In genomic region chr11:45884596-45885185, GRCh38 we compare ENCODE assay signal across 12 cellular contexts. TPM values are rescaled to one million over a fixed set of nuclear protein-coding genes. Genes with fewer than 3 reads are reported as not detected.
DNase-seq lines count a peak whose midpoint lies in the region; ATAC-seq, FAIRE-seq and TF ChIP-seq lines count a peak whose summit lies in the region.
"Had no signal": no experiment of that assay in that cellular context is flagged by ENCODE, and none has a peak within 500 bp of the region (broad histone marks: within the 10 kb centered on the region; RNA-seq: fewer than 3 reads in every experiment).

No MANE protein-coding gene starts in this region.

- CTCF ChIA-PET in activated CD4-positive, alpha-beta T cell treated with anti-CD3 and anti-CD28 coated beads for 36 hours (lab: Charles Lee): no interaction called here
- CTCF ChIA-PET in H1 (lab: Charles Lee; ENCODE audit: partially characterized antibody): interaction anchor here (1.6 to 5.2 kb wide), 3 partner anchors 9 to 14 kb away, joined by 6 to 41 read pairs (median 8); no protein-coding TSS in a partner anchor

- no peak overlapping the region for H3K18ac ChIP-seq in H1 (ENCODE audit: extremely low read depth, low read length)

- H3K36me3 ChIP-seq in SU-DHL-6 (ENCODE audit: low read length) (no peaks in the 10 kb centered on the region), H1 (ENCODE audit: control insufficient read depth in 2 of 4, insufficient read depth in 4 of 4, low read length in 3 of 4) (no peaks in the 10 kb centered on the region; a peak in 2 of 8 replicates), skeletal muscle satellite cell (ENCODE audit: insufficient read depth, low read length) (peaks cover 11% of the 10 kb centered on the region), adrenal gland (replicated peaks in 1 of 2) (peaks cover 0 to 18% of the 10 kb centered on the region in 2 donors)

- no peak overlapping the region for H2AFZ ChIP-seq in SU-DHL-6 (ENCODE audit: low read depth, low read length, severe bottlenecking)
- no peak overlapping the region for H2AFZ ChIP-seq in H1 (ENCODE audit: low read length)

- H3K79me1 ChIP-seq in H1 (ENCODE audit: low read depth, low read length): no peaks in the 10 kb centered on the region

- 86% methylated on average over 10 of the region's 10 CpGs; no CpG with 5 or more reads in 1 of the 2 experiments for WGBS in H1 (ENCODE audit: extremely low coverage in 1 of 2, insufficient coverage in 1 of 2, insufficient read length in 1 of 2, insufficient replicate concordance in 2 of 2, low coverage in 1 of 2, low lambda C conversion rate in 2 of 2, missing lambda C conversion rate in 1 of 2), 2 experiments
- WGBS in adrenal gland, 4 donors: 86 to 92% (median 89%) methylated on average over 10 of the region's 10 CpGs

- H3K9me3 ChIP-seq in SU-DHL-6 (ENCODE audit: insufficient read depth, low read length): no peaks in the 10 kb centered on the region
- H3K9me3 ChIP-seq in H1 (ENCODE audit: insufficient read depth in 2 of 2, low read depth in 1 of 2, low read length in 1 of 2): no peaks in the 10 kb centered on the region
- no peaks in the 10 kb centered on the region for H3K9me3 ChIP-seq in skeletal muscle satellite cell (replicated peaks; ENCODE audit: low read length)
- no peaks in the 10 kb centered on the region for H3K9me3 ChIP-seq in adrenal gland (replicated peaks in 1 of 3)
- H3K9me3 ChIP-seq: stomach had no signal

- H3K27me3 ChIP-seq in SU-DHL-6 (ENCODE audit: low read length) (no peaks in the 10 kb centered on the region), H1 (replicated peaks in 1 of 4; ENCODE audit: control insufficient read depth in 3 of 4, extremely low read depth in 1 of 4, insufficient read depth in 3 of 4, low read length in 3 of 4) (no peaks in the 10 kb centered on the region; a peak in 2 of 7 replicates), skeletal muscle satellite cell (ENCODE audit: control insufficient read depth, insufficient read depth, low read length) (peaks cover 25% of the 10 kb centered on the region), adrenal gland (no peaks in the 10 kb centered on the region)

- no peak overlapping the region for H3K14ac ChIP-seq in H1 (ENCODE audit: insufficient read length)

- TF ChIP-seq POLR2A in H1 (IDR thresholded peaks at IDR 0.05; ENCODE audit: control extremely low read depth in 1 of 2, low read depth in 2 of 2, low read length in 2 of 2): no peak
- TF ChIP-seq POLR2A in adrenal gland (IDR thresholded peaks at IDR 0.05): no peak
- TF ChIP-seq POLR2A in GM12891 (IDR thresholded peaks at IDR 0.05; ENCODE audit: low read depth, low read length): no peak; the same call in 1 of the 2 replicates

- H3K4me1 ChIP-seq in H1 (replicated peaks in 1 of 4; ENCODE audit: control insufficient read depth in 3 of 4, insufficient read depth in 4 of 4, low read length in 3 of 4) (peaks cover 0 to 10% (median 5%) of the 10 kb centered on the region in 4 experiments; a peak in 5 of 7 replicates), skeletal muscle satellite cell (ENCODE audit: control insufficient read depth, insufficient read depth, low read length) (peaks cover 13% of the 10 kb centered on the region), adrenal gland (replicated peaks in 1 of 2) (peaks cover 10 to 31% of the 10 kb centered on the region in 2 donors)

- POLR2A ChIA-PET in activated CD4-positive, alpha-beta T cell treated with anti-CD3 and anti-CD28 coated beads for 36 hours (lab: Charles Lee): no interaction called here
- POLR2A ChIA-PET in H1 (lab: Charles Lee; ENCODE audit: partially characterized antibody): interaction anchor here (1.0 to 2.6 kb wide), 4 partner anchors 10 to 98 kb away, joined by 3 to 12 read pairs (median 7); partner anchors contain the start of gene LARGE2

- no peaks in the 10 kb centered on the region for H3F3A ChIP-seq in SU-DHL-6 (ENCODE audit: insufficient read depth)

- intact Hi-C loops in activated CD4-positive, alpha-beta T cell treated with anti-CD3 and anti-CD28 coated beads for 36 hours (cut with DNase I, micrococcal nuclease): loop anchor here in 1 of 2 experiments (1.0 kb wide), 4 partner anchors 15 to 79 kb away; partner anchors contain the start of genes CRY2 and SLC35C1
- intact Hi-C loops in adrenal gland (cut with DNase I): no loop called here

- no peak for TF ChIP-seq CTCF in SU-DHL-6 (IDR thresholded peaks at IDR 0.05; ENCODE audit: insufficient read depth, low read length, poor library complexity, severe bottlenecking)
- no peak for TF ChIP-seq CTCF in H1 (IDR thresholded peaks at IDR 0.05; ENCODE audit: control extremely low read depth in 1 of 3, insufficient read depth in 1 of 3, low read depth in 1 of 3, low read length in 3 of 3)
- no peak for TF ChIP-seq CTCF in adrenal gland (IDR thresholded peaks at IDR 0.05)

- no peak overlapping the region for H2BK5ac ChIP-seq in H1 (ENCODE audit: low read depth, low read length)

- no peak for FAIRE-seq in H1 (lab: Jason Lieb, UNC)
- no peak for FAIRE-seq in GM12891 (lab: Jason Lieb, UNC)
- FAIRE-seq: A204.1, H54 had no signal

- no peak overlapping the region for H2BK20ac ChIP-seq in H1 (ENCODE audit: low read length)

- 0 out of 2 replicates have a peak overlapping the region, but pooled peaks have one; percentile 9 for H2BK12ac ChIP-seq in H1 (ENCODE audit: low read depth, low read length)

- H3K9ac ChIP-seq in SU-DHL-6 (ENCODE audit: low read length) (no peak overlapping the region), H1 (replicated peaks in 1 of 4; ENCODE audit: extremely low read depth in 1 of 4, low read depth in 3 of 4, low read length in 3 of 4) (no peak overlapping the region), skeletal muscle satellite cell (ENCODE audit: low read depth, low read length) (no peak overlapping the region)

- no peak overlapping the region for H3K27ac Mint-ChIP-seq in activated CD4-positive, alpha-beta T cell treated with anti-CD3 and anti-CD28 coated beads for 36 hours

- H4K8ac ChIP-seq in H1 (ENCODE audit: extremely low read depth, insufficient read depth, low read length): no peak overlapping the region

- H3K36me3 Mint-ChIP-seq in activated CD4-positive, alpha-beta T cell treated with anti-CD3 and anti-CD28 coated beads for 36 hours (ENCODE audit: low read depth): peaks cover 20% of the 10 kb centered on the region

- no peak for TF ChIP-seq EP300 in H1 (IDR thresholded peaks at IDR 0.05; ENCODE audit: borderline replicate concordance in 1 of 2, low read depth in 2 of 2, low read length in 2 of 2)

- H4K91ac ChIP-seq in H1 (replicated peaks; ENCODE audit: insufficient read length, low read length): no peak overlapping the region

- no peaks in the 10 kb centered on the region for H4K20me1 ChIP-seq in SU-DHL-6 (ENCODE audit: low read depth, low read length)
- peaks cover 0 to 11% of the 10 kb centered on the region in 2 experiments for H4K20me1 ChIP-seq in H1 (replicated peaks in 1 of 2; ENCODE audit: control insufficient read depth in 1 of 2, insufficient read depth in 2 of 2, low read length in 2 of 2)

- H3K9me2 ChIP-seq in SU-DHL-6 (replicated peaks; ENCODE audit: insufficient read depth, low read length): no peaks in the 10 kb centered on the region

- H3K23ac ChIP-seq in H1 (ENCODE audit: insufficient read length): no peak overlapping the region

- H3K9me3 Mint-ChIP-seq in activated CD4-positive, alpha-beta T cell treated with anti-CD3 and anti-CD28 coated beads for 36 hours (ENCODE audit: low read depth): no peaks in the 10 kb centered on the region

- peak overlapping the region; percentile 60 for H3K4me2 ChIP-seq in SU-DHL-6 (ENCODE audit: low read depth, low read length, poor library complexity, severe bottlenecking)
- H3K4me2 ChIP-seq in H1 (ENCODE audit: insufficient read depth in 1 of 2, low read depth in 2 of 2, low read length in 2 of 2): peak overlapping the region; percentile 62 to 75
- peak overlapping the region; percentile 79 for H3K4me2 ChIP-seq in skeletal muscle satellite cell (ENCODE audit: low read length)

- no peak overlapping the region for H3K27ac ChIP-seq in SU-DHL-6 (ENCODE audit: low read depth, low read length)
- no peak overlapping the region for H3K27ac ChIP-seq in H1 (ENCODE audit: low read depth, low read length)
- H3K27ac ChIP-seq in adrenal gland: peak overlapping the region in 1 of 5 donors; percentile 38
- H3K27ac ChIP-seq: stomach had no signal

- ATAC-seq in activated CD4-positive, alpha-beta T cell treated with anti-CD3 and anti-CD28 coated beads for 36 hours: no peak

- no peak overlapping the region for H2BK120ac ChIP-seq in H1 (replicated peaks; ENCODE audit: low read depth, low read length)

- no peak overlapping the region for H3K56ac ChIP-seq in H1 (replicated peaks; ENCODE audit: insufficient read length, low read depth, low read length)

- no peak overlapping the region for H4K5ac ChIP-seq in H1 (ENCODE audit: insufficient read length, low read depth, low read length)

- no peak for DNase-seq in activated CD4-positive, alpha-beta T cell treated with anti-CD3 and anti-CD28 coated beads for 36 hours
- DNase-seq in activated CD4-positive, alpha-beta T cell treated with anti-CD3 and anti-CD28 coated beads, Interleukin-2, amount 50 U/mL, for 48 hours: no peak
- DNase-seq in H1 (ENCODE audit: low read depth in 1 of 2, low spot score in 2 of 2) (no peak), adrenal gland (no peak), GM12891 (ENCODE audit: insufficient read length, low spot score) (no peak), DMS53 (lab: John Stamatoyannopoulos, UW) (no peak)
- DNase-seq: NK-92 treated with Interleukin-12 subunit alpha and Interleukin-12 subunit beta, amount 100 ng/mL, for 24 hours had no signal

- H3K4me1 Mint-ChIP-seq in activated CD4-positive, alpha-beta T cell treated with anti-CD3 and anti-CD28 coated beads for 36 hours: peaks cover 8% of the 10 kb centered on the region

- no peak overlapping the region; the same call in 1 of the 2 replicates for H2BK15ac ChIP-seq in H1 (ENCODE audit: low read length)

- H3K4ac ChIP-seq in H1 (replicated peaks; ENCODE audit: insufficient read length, low read depth, low read length): no peak overlapping the region

- peak overlapping the region; percentile 66 for H3K4me3 Mint-ChIP-seq in activated CD4-positive, alpha-beta T cell treated with anti-CD3 and anti-CD28 coated beads for 36 hours

- no peak for TF ChIP-seq RAD21 in H1 (IDR thresholded peaks at IDR 0.05 in 1 of 2, conservative IDR thresholded peaks at IDR 0.05 in 1 of 2; ENCODE audit: low read depth in 2 of 2, low read length in 2 of 2)

- H3K4me3 ChIP-seq in SU-DHL-6 (ENCODE audit: insufficient read depth, low read length, poor library complexity, severe bottlenecking) (peak overlapping the region; percentile 52), H1 (ENCODE audit: extremely low read depth in 1 of 4, insufficient read depth in 2 of 4, low read depth in 3 of 4, low read length in 4 of 4) (peak overlapping the region; percentile 14 to 46 (median 15); a peak in 5 of 8 replicates), skeletal muscle satellite cell (ENCODE audit: low read length) (no peak overlapping the region), adrenal gland (no peak overlapping the region)

- peaks cover 8% of the 10 kb centered on the region; the same call in 1 of the 2 replicates for H3K23me2 ChIP-seq in H1 (ENCODE audit: low read depth, low read length)

- H2AK5ac ChIP-seq in H1 (ENCODE audit: low read depth, low read length): no peak overlapping the region

- H3K79me2 ChIP-seq in SU-DHL-6 (ENCODE audit: insufficient read depth, low read length) (no peaks in the 10 kb centered on the region), H1 (ENCODE audit: control insufficient read depth in 1 of 2, insufficient read depth in 2 of 2, low read length in 2 of 2) (no peaks in the 10 kb centered on the region; a peak in 1 of 4 replicates)

- H3K27me3 Mint-ChIP-seq in activated CD4-positive, alpha-beta T cell treated with anti-CD3 and anti-CD28 coated beads for 36 hours: peaks cover 3% of the 10 kb centered on the region

RNA-seq across cellular contexts. Expression of gene MAPK8IP1, which starts 0.8 kb away (rescaled TPM):
- total RNA-seq in activated CD4-positive, alpha-beta T cell treated with anti-CD3 and anti-CD28 coated beads for 36 hours: under 1 TPM; 0.37 to 0.39 TPM
- 40.1 and 41.7 TPM in 2 replicates for total RNA-seq in H1 (2021; fragmentation: NEBNext Ultra II Directional; extraction: Animal tissue kit (Norgen Biotek cat#: 25700))
- polyA plus RNA-seq in H1 (2011; rRNA removed) (32.4 and 62.2 TPM in 2 replicates), adrenal gland (10 to 100 TPM; 14.5 to 39.5 (median 33.3) TPM)
- polyA plus RNA-seq in H1 (2011; cell fraction: cytosol; rRNA removed): 34.1 TPM
- 60.7 TPM for polyA plus RNA-seq in H1 (2011; cell fraction: nucleus; rRNA removed)
- polyA plus RNA-seq in H1 (2012, experiment 1 of 2): 22.2 to 33.3 TPM (median 31.5 TPM) in 4 replicates
- polyA plus RNA-seq in H1 (2012, experiment 2 of 2): 33.0 TPM
- 21.4 TPM for polyA plus RNA-seq in H1 (2013, experiment 1 of 2)
- 18.9 TPM for polyA plus RNA-seq in H1 (2013, experiment 2 of 2)
- polyA minus RNA-seq in H1 (2011; rRNA and poly(A)+ RNA removed): 15.4 and 21.4 TPM in 2 replicates
- 35.9 TPM for polyA minus RNA-seq in H1 (2011; cell fraction: cytosol; rRNA and poly(A)+ RNA removed)
- 19.7 TPM for polyA minus RNA-seq in H1 (2011; cell fraction: nucleus; rRNA and poly(A)+ RNA removed)
- 2.5 and 5.0 TPM in 2 replicates for total RNA-seq in skeletal muscle satellite cell (2012; rRNA removed)
- 10 to 100 TPM; 28.2 to 73.7 (median 32.6) TPM for total RNA-seq in adrenal gland
- polyA plus RNA-seq in GM12891 (2012; ENCODE audit: low read depth, missing spikeins): 0.26 TPM

RNA-seq across cellular contexts. Expression of gene FREY1, which starts 22.4 kb away (rescaled TPM):
- total RNA-seq in activated CD4-positive, alpha-beta T cell treated with anti-CD3 and anti-CD28 coated beads for 36 hours: 1 to 10 TPM; 1.0 to 1.5 TPM
- 1.1 TPM in 1 of 2 replicates, not detected in the other for total RNA-seq in H1 (2021; fragmentation: NEBNext Ultra II Directional; extraction: Animal tissue kit (Norgen Biotek cat#: 25700))
- polyA plus RNA-seq in H1 (2011; rRNA removed): 0.32 and 1.3 TPM in 2 replicates
- polyA plus RNA-seq in H1 (2011; cell fraction: cytosol; rRNA removed): not detected
- 1.7 TPM for polyA plus RNA-seq in H1 (2011; cell fraction: nucleus; rRNA removed)
- 0.41 to 0.69 TPM (median 0.44 TPM) in 3 of 4 replicates, not detected in the other for polyA plus RNA-seq in H1 (2012, experiment 1 of 2)
- polyA plus RNA-seq in H1 (2012, experiment 2 of 2): 0.55 TPM
- 0.24 TPM for polyA plus RNA-seq in H1 (2013, experiment 1 of 2)
- 0.28 TPM for polyA plus RNA-seq in H1 (2013, experiment 2 of 2)
- polyA minus RNA-seq in H1 (2011; rRNA and poly(A)+ RNA removed): 0.71 and 1.2 TPM in 2 replicates
- polyA minus RNA-seq in H1 (2011; cell fraction: cytosol; rRNA and poly(A)+ RNA removed): not detected
- polyA minus RNA-seq in H1 (2011; cell fraction: nucleus; rRNA and poly(A)+ RNA removed): 5.4 TPM
- 0.66 and 2.8 TPM in 2 replicates for total RNA-seq in skeletal muscle satellite cell (2012; rRNA removed)
- total RNA-seq in adrenal gland: under 1 TPM in 4 of 8 donors, not detected in 4; 0.35 to 0.94 (median 0.83) TPM
- polyA plus RNA-seq in adrenal gland: under 1 TPM in 2 of 3 donors, not detected in 1; 0.30 to 0.56 TPM
- not detected for polyA plus RNA-seq in GM12891 (2012; ENCODE audit: low read depth, missing spikeins)

RNA-seq across cellular contexts. Expression of gene PEX16, which starts 33.0 kb away (rescaled TPM):
- 10 to 100 TPM; 28.1 to 33.4 TPM for total RNA-seq in activated CD4-positive, alpha-beta T cell treated with anti-CD3 and anti-CD28 coated beads for 36 hours
- total RNA-seq in H1 (2021; fragmentation: NEBNext Ultra II Directional; extraction: Animal tissue kit (Norgen Biotek cat#: 25700)): 29.2 and 29.4 TPM in 2 replicates
- 36.0 and 47.2 TPM in 2 replicates for polyA plus RNA-seq in H1 (2011; rRNA removed)
- 46.3 TPM for polyA plus RNA-seq in H1 (2011; cell fraction: cytosol; rRNA removed)
- 68.9 TPM for polyA plus RNA-seq in H1 (2011; cell fraction: nucleus; rRNA removed)
- 20.7 to 30.4 TPM (median 29.2 TPM) in 4 replicates for polyA plus RNA-seq in H1 (2012, experiment 1 of 2)
- 39.5 TPM for polyA plus RNA-seq in H1 (2012, experiment 2 of 2)
- 19.5 TPM for polyA plus RNA-seq in H1 (2013, experiment 1 of 2)
- 16.5 TPM for polyA plus RNA-seq in H1 (2013, experiment 2 of 2)
- polyA minus RNA-seq in H1 (2011; rRNA and poly(A)+ RNA removed): 12.2 and 12.5 TPM in 2 replicates
- 22.0 TPM for polyA minus RNA-seq in H1 (2011; cell fraction: cytosol; rRNA and poly(A)+ RNA removed)
- polyA minus RNA-seq in H1 (2011; cell fraction: nucleus; rRNA and poly(A)+ RNA removed): 28.4 TPM
- total RNA-seq in skeletal muscle satellite cell (2012; rRNA removed): 28.6 and 30.1 TPM in 2 replicates
- 10 to 100 TPM; 32.6 to 48.5 (median 40.7) TPM for total RNA-seq in adrenal gland
- 10 to 100 TPM in 2 of 3 donors, 1 to 10 TPM in 1; 7.6 to 67.6 (median 52.8) TPM for polyA plus RNA-seq in adrenal gland
- polyA plus RNA-seq in GM12891 (2012; ENCODE audit: low read depth, missing spikeins): 30.0 TPM

RNA-seq across cellular contexts. Expression of gene CRY2, which starts 37.4 kb away (rescaled TPM):
- total RNA-seq in activated CD4-positive, alpha-beta T cell treated with anti-CD3 and anti-CD28 coated beads for 36 hours: 10 to 100 TPM; 13.1 to 14.1 TPM
- 9.4 and 10.9 TPM in 2 replicates for total RNA-seq in H1 (2021; fragmentation: NEBNext Ultra II Directional; extraction: Animal tissue kit (Norgen Biotek cat#: 25700))
- polyA plus RNA-seq in H1 (2011; rRNA removed): 8.0 and 11.8 TPM in 2 replicates
- 10.0 TPM for polyA plus RNA-seq in H1 (2011; cell fraction: cytosol; rRNA removed)
- polyA plus RNA-seq in H1 (2011; cell fraction: nucleus; rRNA removed): 19.9 TPM
- 5.0 to 9.9 TPM (median 8.3 TPM) in 4 replicates for polyA plus RNA-seq in H1 (2012, experiment 1 of 2)
- 7.8 TPM for polyA plus RNA-seq in H1 (2012, experiment 2 of 2)
- 5.3 TPM for polyA plus RNA-seq in H1 (2013, experiment 1 of 2)
- polyA plus RNA-seq in H1 (2013, experiment 2 of 2): 4.6 TPM
- polyA minus RNA-seq in H1 (2011; rRNA and poly(A)+ RNA removed): 18.3 and 20.7 TPM in 2 replicates
- 10.3 TPM for polyA minus RNA-seq in H1 (2011; cell fraction: cytosol; rRNA and poly(A)+ RNA removed)
- 17.2 TPM for polyA minus RNA-seq in H1 (2011; cell fraction: nucleus; rRNA and poly(A)+ RNA removed)
- total RNA-seq in skeletal muscle satellite cell (2012; rRNA removed): 6.1 and 7.4 TPM in 2 replicates
- total RNA-seq in adrenal gland: 10 to 100 TPM; 27.2 to 57.4 (median 36.2) TPM
- polyA plus RNA-seq in adrenal gland: 10 to 100 TPM; 14.7 to 19.1 (median 14.9) TPM
- 5.2 TPM for polyA plus RNA-seq in GM12891 (2012; ENCODE audit: low read depth, missing spikeins)

RNA-seq across cellular contexts. Expression of gene LARGE2, which starts 37.8 kb away (rescaled TPM):
- total RNA-seq in activated CD4-positive, alpha-beta T cell treated with anti-CD3 and anti-CD28 coated beads for 36 hours: 1 to 10 TPM in 1 of 2 experiments, under 1 TPM in 1; 0.75 to 1.1 TPM
- total RNA-seq in H1 (2021; fragmentation: NEBNext Ultra II Directional; extraction: Animal tissue kit (Norgen Biotek cat#: 25700)): 108 and 111 TPM in 2 replicates
- polyA plus RNA-seq in H1 (2011; rRNA removed): 137 and 234 TPM in 2 replicates
- 102 TPM for polyA plus RNA-seq in H1 (2011; cell fraction: cytosol; rRNA removed)
- 281 TPM for polyA plus RNA-seq in H1 (2011; cell fraction: nucleus; rRNA removed)
- 84.9 to 132 TPM (median 122 TPM) in 4 replicates for polyA plus RNA-seq in H1 (2012, experiment 1 of 2)
- polyA plus RNA-seq in H1 (2012, experiment 2 of 2): 163 TPM
- polyA plus RNA-seq in H1 (2013, experiment 1 of 2): 207 TPM
- polyA plus RNA-seq in H1 (2013, experiment 2 of 2): 217 TPM
- polyA minus RNA-seq in H1 (2011; rRNA and poly(A)+ RNA removed): 42.7 and 52.0 TPM in 2 replicates
- polyA minus RNA-seq in H1 (2011; cell fraction: cytosol; rRNA and poly(A)+ RNA removed): 50.4 TPM
- 42.7 TPM for polyA minus RNA-seq in H1 (2011; cell fraction: nucleus; rRNA and poly(A)+ RNA removed)
- under 0.01 TPM in 1 of 2 replicates, not detected in the other for total RNA-seq in skeletal muscle satellite cell (2012; rRNA removed)
- total RNA-seq in adrenal gland: 1 to 10 TPM; 1.0 to 7.1 (median 4.0) TPM
- polyA plus RNA-seq in adrenal gland: 10 to 100 TPM in 1 of 3 donors, 1 to 10 TPM in 2; 1.1 to 13.0 (median 3.9) TPM
- 0.12 TPM for polyA plus RNA-seq in GM12891 (2012; ENCODE audit: low read depth, missing spikeins)

Comparison
In these comparisons a context has a peak if more than half of its experiments do, and no peak if none do; other contexts are left out.
1. H3K4me3 ChIP-seq: peak in SU-DHL-6 (single experiment) and H1 (4 of 4); none in skeletal muscle satellite cell (single experiment) and adrenal gland (0 of 4).
2. RNA of gene MAPK8IP1, which starts 0.8 kb away (total RNA-seq): 40.1 to 41.7 TPM in H1 and 28.2 to 73.7 TPM in adrenal gland; 0.37 to 0.39 TPM in activated CD4-positive, alpha-beta T cell treated with anti-CD3 and anti-CD28 coated beads for 36 hours; every median in the first group is over 10 times any median in the second.
3. Peak in every context shown above with its lines, with median percentiles within 50 percentile points of each other: H3K4me2 ChIP-seq.